ENCODE assay signal across 15 cellular contexts in genomic region chr15:48993411-48993810, GRCh38. TPM values are rescaled to one million over a fixed set of nuclear protein-coding genes. Genes with fewer than 3 reads are reported as not detected.
DNase-seq lines count a peak whose midpoint lies in the region; FAIRE-seq and TF ChIP-seq lines count a peak whose summit lies in the region.
"Had no signal": no experiment of that assay in that cellular context is flagged by ENCODE, and none has a peak within 500 bp of the region (broad histone marks: within the 10 kb centered on the region; RNA-seq: fewer than 3 reads in every experiment).

No MANE protein-coding gene starts in this region.

- no peak overlapping the region for H3K4me2 ChIP-seq in SK-N-SH
- H3K4me2 ChIP-seq: BLaER1, GM23338 had no signal

- H3K4me3 Mint-ChIP-seq in nephron = no peak overlapping the region
- H3K4me3 Mint-ChIP-seq: GM23338, IgD-negative memory B cell had no signal

- H2AFZ ChIP-seq in SK-N-SH (ENCODE audit: low read depth) = no peak overlapping the region
- H2AFZ ChIP-seq: GM23338 had no signal

- H3K4me1 Mint-ChIP-seq in nephron = peaks cover 28% of the 10 kb centered on the region
- H3K4me1 Mint-ChIP-seq: GM23338 had no signal

- no peak for FAIRE-seq in D721Med (lab: Jason Lieb, UNC)
- FAIRE-seq: GM12891 had no signal

- POLR2A ChIA-PET in SK-N-SH (lab: Yijun Ruan, JAX) = interaction anchor here (1.4 kb wide), 1 partner anchor 17 kb away, joined by 3 read pairs; no protein-coding TSS in a partner anchor

- H3K9ac ChIP-seq in SK-N-SH = no peak overlapping the region
- H3K9ac ChIP-seq: BLaER1 had no signal

- no peaks in the 10 kb centered on the region for H3F3A ChIP-seq in SK-N-SH (replicated peaks; ENCODE audit: insufficient read depth)

- H3K4me1 ChIP-seq in SK-N-SH (ENCODE audit: control insufficient read depth in 1 of 2, insufficient read depth in 2 of 2, low read depth in 1 of 2, low read length in 1 of 2) = peaks cover 6 to 14% of the 10 kb centered on the region in 2 experiments; a peak in 2 of 4 replicates
- H3K4me1 ChIP-seq: BLaER1 had no signal

- H3K9me3 Mint-ChIP-seq in nephron = no peaks in the 10 kb centered on the region
- H3K9me3 Mint-ChIP-seq: GM23338, IgD-negative memory B cell had no signal

- DNase-seq in EH (ENCODE audit: low read depth) (peak; percentile 25), SK-N-SH (peak; percentile 29), fibroblast of gingiva (ENCODE audit: low read depth) (peak; percentile 34), D721Med (ENCODE audit: insufficient read length, low spot score) (no peak), T-helper 1 cell (no peak)
- DNase-seq in activated CD4-positive, alpha-beta T cell treated with anti-CD3 and anti-CD28 coated beads for 1 hour = no peak
- DNase-seq: 8988T, AML-193, DMS 273 treated with DMSO at 0.1 percent for 48 hours, H7 had no signal

- H3K9me3 ChIP-seq in SK-N-SH = no peaks in the 10 kb centered on the region
- H3K9me3 ChIP-seq: BLaER1 had no signal

- CTCF ChIA-PET in SK-N-SH (lab: Yijun Ruan, JAX) = interaction anchor here (3.8 kb wide), 1 partner anchor 18 kb away, joined by 22 read pairs; no protein-coding TSS in a partner anchor

- H3K36me3 ChIP-seq in SK-N-SH (replicated peaks in 1 of 2; ENCODE audit: control insufficient read depth in 1 of 2, insufficient read depth in 2 of 2, low read length in 1 of 2) = peaks cover 75 to 79% of the 10 kb centered on the region in 2 experiments

- TF ChIP-seq CTCF in SK-N-SH (IDR thresholded peaks at IDR 0.05) (no peak), nephron (IDR thresholded peaks at IDR 0.05; ENCODE audit: unreplicated experiment in 3 of 3) (no peak), D721Med (IDR thresholded peaks at IDR 0.05; ENCODE audit: insufficient read depth, missing control alignments) (no peak)

- no peaks in the 10 kb centered on the region for H3K27me3 Mint-ChIP-seq in nephron (ENCODE audit: low read depth)
- H3K27me3 Mint-ChIP-seq: IgD-negative memory B cell had no signal

- no peak overlapping the region for H3K4me3 ChIP-seq in SK-N-SH (ENCODE audit: low read depth in 2 of 2, low read length in 1 of 2)
- H3K4me3 ChIP-seq: BLaER1, GM23338 had no signal

- TF ChIP-seq EP300 in SK-N-SH (IDR thresholded peaks at IDR 0.05; ENCODE audit: borderline replicate concordance in 1 of 2, low read depth in 1 of 2, low read length in 1 of 2) = no peak

- H3K9me2 ChIP-seq in SK-N-SH = no peaks in the 10 kb centered on the region

- H3K27me3 ChIP-seq in SK-N-SH (ENCODE audit: insufficient read depth) = no peaks in the 10 kb centered on the region
- H3K27me3 ChIP-seq: BLaER1 had no signal

- peaks cover 64% of the 10 kb centered on the region for H3K36me3 Mint-ChIP-seq in nephron (ENCODE audit: low read depth)

- H3K27ac Mint-ChIP-seq in nephron = peak overlapping the region in 2 of 3 experiments; percentile 23 to 27
- H3K27ac Mint-ChIP-seq: GM23338 had no signal

- TF ChIP-seq RAD21 in SK-N-SH (IDR thresholded peaks at IDR 0.05; ENCODE audit: low read length) = no peak

- H3K79me2 ChIP-seq in SK-N-SH (ENCODE audit: insufficient read depth) = no peaks in the 10 kb centered on the region

- peak overlapping the region in 1 of 2 experiments; percentile 28; a peak in 2 of 4 replicates for H3K27ac ChIP-seq in SK-N-SH (ENCODE audit: low read depth in 2 of 2, low read length in 1 of 2)
- H3K27ac ChIP-seq: BLaER1 had no signal

- H4K20me1 ChIP-seq in SK-N-SH (ENCODE audit: insufficient read depth) = no peaks in the 10 kb centered on the region
- H4K20me1 ChIP-seq: BLaER1 had no signal

TF ChIP-seq in SK-N-SH, 30 proteins besides CTCF, POLR2A, EP300 and RAD21:
- TF ChIP-seq TCF12 (IDR thresholded peaks at IDR 0.05) (peak; percentile 65; the same call in 1 of the 2 replicates), RFX5 (IDR thresholded peaks at IDR 0.05; ENCODE audit: low read length) (no peak), ELF1 (IDR thresholded peaks at IDR 0.05) (no peak), FOSL2 (IDR thresholded peaks at IDR 0.05; ENCODE audit: borderline replicate concordance, low read depth) (no peak), MAX (IDR thresholded peaks at IDR 0.05; ENCODE audit: low read depth) (no peak), MXI1 (IDR thresholded peaks at IDR 0.05; ENCODE audit: low read depth, low read length) (no peak), RCOR1 (IDR thresholded peaks at IDR 0.05; ENCODE audit: low read length) (0 out of 2 replicates have a peak, but pooled peaks have one; percentile 20), FOXJ3 (CRISPR knock-in tag; IDR thresholded peaks at IDR 0.05) (no peak), CHD2 (IDR thresholded peaks at IDR 0.05; ENCODE audit: low read length, partially characterized antibody) (no peak), GATA2 (CRISPR knock-in tag; IDR thresholded peaks at IDR 0.05) (no peak)
TF ChIP-seq in SK-N-SH: peak in this region for 2.

RNA-seq across cellular contexts. Expression of gene SHC4, which starts 29.7 kb away (rescaled TPM):
- 1.6 and 1.9 TPM in 2 replicates for polyA plus RNA-seq in SK-N-SH (2012; rRNA removed)
- polyA plus RNA-seq in SK-N-SH (2012; cell fraction: cytosol; rRNA removed) = 1.7 and 1.9 TPM in 2 replicates
- 2.6 and 4.5 TPM in 2 replicates for polyA plus RNA-seq in SK-N-SH (2012; cell fraction: nucleus; rRNA removed)
- polyA plus RNA-seq: IgD-negative memory B cell had no signal

RNA-seq across cellular contexts. Expression of gene SECISBP2L, which starts 52.8 kb away (rescaled TPM):
- 6.0 and 7.7 TPM in 2 replicates for polyA plus RNA-seq in SK-N-SH (2012; rRNA removed)
- polyA plus RNA-seq in SK-N-SH (2012; cell fraction: cytosol; rRNA removed) = 8.8 and 9.0 TPM in 2 replicates
- polyA plus RNA-seq in SK-N-SH (2012; cell fraction: nucleus; rRNA removed) = 6.7 and 12.3 TPM in 2 replicates

Comparison
In these comparisons a context has a peak if more than half of its experiments do, and no peak if none do; other contexts are left out.
1. DNase-seq: peak in EH (single experiment), SK-N-SH (single experiment) and fibroblast of gingiva (single experiment); none in D721Med (single experiment), activated CD4-positive, alpha-beta T cell treated with anti-CD3 and anti-CD28 coated beads for 1 hour (single experiment) and T-helper 1 cell (0 of 5).